Comparison of ENCODE assay signal across 30 cellular contexts in genomic region chr4:16846520-16847117, GRCh38. TPM values are rescaled to one million over a fixed set of nuclear protein-coding genes. Genes with fewer than 3 reads are reported as not detected.
"Had no signal": no experiment of that assay in that cellular context is flagged by ENCODE, and none has a peak within 500 bp of the region (broad histone marks: within the 10 kb centered on the region; RNA-seq: fewer than 3 reads in every experiment).

No MANE protein-coding gene starts in this region.

- H3K4me3 ChIP-seq: coronary artery, dorsolateral prefrontal cortex, gastrocnemius medialis, lower lobe of right lung, mucosa of descending colon, ovary, right lobe of liver, testis, transverse colon had no signal

- H3K36me3 ChIP-seq: brain microvascular endothelial cell, gastrocnemius medialis, lower lobe of right lung, ovary, right lobe of liver, transverse colon had no signal

- H3K36me3 Mint-ChIP-seq: activated CD4-positive, alpha-beta memory T cell treated with anti-CD3 and anti-CD28 coated beads for 36 hours; natural killer cell treated with Interleukin-12 subunit alpha and Interleukin-12 subunit beta and Interleukin-15 and Interleukin-18, amount 100 ng/mL, for 72 hours had no signal

- FAIRE-seq: TTC549 had no signal

- H3K4me3 Mint-ChIP-seq: activated CD4-positive, alpha-beta memory T cell treated with anti-CD3 and anti-CD28 coated beads for 36 hours; activated CD4-positive, alpha-beta T cell treated with anti-CD3 and anti-CD28 coated beads, Interleukin-2, amount 10 ng/mL, durations not matched to agents 24 days and 14 days; activated T-cell treated with anti-CD3 and anti-CD28 coated beads, Interleukin-2, amount 50 U/mL, for 24 hours; natural killer cell treated with Interleukin-12 subunit alpha and Interleukin-12 subunit beta and Interleukin-15 and Interleukin-18, amount 100 ng/mL, for 72 hours had no signal

- H3K9me3 ChIP-seq: gastrocnemius medialis, lower lobe of right lung, mucosa of descending colon, ovary, right lobe of liver, testis, transverse colon had no signal

- H3K27me3 Mint-ChIP-seq: activated CD4-positive, alpha-beta memory T cell treated with anti-CD3 and anti-CD28 coated beads for 36 hours; natural killer cell treated with Interleukin-12 subunit alpha and Interleukin-12 subunit beta and Interleukin-15 and Interleukin-18, amount 100 ng/mL, for 72 hours; progenitor cell of endocrine pancreas had no signal

- H3K27me3 ChIP-seq: brain microvascular endothelial cell, dorsolateral prefrontal cortex, gastrocnemius medialis, ovary, right lobe of liver, testis, transverse colon had no signal

- H3K27ac Mint-ChIP-seq: activated CD4-positive, alpha-beta memory T cell treated with anti-CD3 and anti-CD28 coated beads for 36 hours; activated CD4-positive, alpha-beta T cell treated with anti-CD3 and anti-CD28 coated beads, Interleukin-2, amount 10 ng/mL, durations not matched to agents 24 days and 14 days; activated T-cell treated with anti-CD3 and anti-CD28 coated beads, Interleukin-2, amount 50 U/mL, for 24 hours; natural killer cell treated with Interleukin-12 subunit alpha and Interleukin-12 subunit beta and Interleukin-15 and Interleukin-18, amount 100 ng/mL, for 72 hours; progenitor cell of endocrine pancreas had no signal

- H3K27ac ChIP-seq: brain microvascular endothelial cell, coronary artery, gastrocnemius medialis, lower lobe of right lung, ovary, right lobe of liver, testis, transverse colon, VCaP had no signal

- DNase-seq: activated CD4-positive, alpha-beta memory T cell treated with anti-CD3 and anti-CD28 coated beads for 36 hours; activated CD4-positive, alpha-beta T cell treated with anti-CD3 and anti-CD28 coated beads, Interleukin-2, amount 10 ng/mL, durations not matched to agents 24 days and 14 days; activated CD4-positive, CD25-positive, alpha-beta regulatory T cell treated with anti-CD3 and anti-CD28 coated beads, Interleukin-2, amount 50 U/mL, for 72 hours; activated CD8-positive, alpha-beta memory T cell treated with anti-CD3 and anti-CD28 coated beads, Interleukin-2, amount 50 U/mL, for 48 hours; activated gamma-delta T cell treated with Interleukin-2 at 50 U/mL for 16 hours; activated naive CD4-positive, alpha-beta T cell treated with anti-CD3 and anti-CD28 coated beads, Interleukin-2, amount 50 U/mL, for 16 hours; activated T-cell treated with anti-CD3 and anti-CD28 coated beads, Interleukin-2, amount 50 U/mL, for 24 hours; amniotic stem cell; brain microvascular endothelial cell; dorsolateral prefrontal cortex; effector memory CD4-positive, alpha-beta T cell; erythroblast; gastrocnemius medialis; glutamatergic neuron; lower lobe of right lung; mucosa of descending colon; ovary; right lobe of liver; stimulated activated CD4-positive, alpha-beta T cell treated with anti-CD3 and anti-CD28 coated beads, Interleukin-2, amount 100 ng/mL, for 48 hours; stimulated activated naive CD4-positive, alpha-beta T cell treated with Interleukin-2 at 50 U/mL for 16 hours; testis; transverse colon had no signal

- H3K4me1 ChIP-seq: lower lobe of right lung had no signal

- H3K9me3 Mint-ChIP-seq: activated CD4-positive, alpha-beta memory T cell treated with anti-CD3 and anti-CD28 coated beads for 36 hours; activated CD4-positive, alpha-beta T cell treated with anti-CD3 and anti-CD28 coated beads, Interleukin-2, amount 10 ng/mL, durations not matched to agents 24 days and 14 days; activated T-cell treated with anti-CD3 and anti-CD28 coated beads, Interleukin-2, amount 50 U/mL, for 24 hours; natural killer cell treated with Interleukin-12 subunit alpha and Interleukin-12 subunit beta and Interleukin-15 and Interleukin-18, amount 100 ng/mL, for 72 hours had no signal

- ATAC-seq: gastrocnemius medialis; left lobe of liver; lower lobe of right lung; mucosa of descending colon; natural killer cell treated with Interleukin-12 subunit alpha and Interleukin-12 subunit beta and Interleukin-15 and Interleukin-18, amount 100 ng/mL, for 72 hours; right lobe of liver had no signal

- H3K4me1 Mint-ChIP-seq: activated CD4-positive, alpha-beta T cell treated with anti-CD3 and anti-CD28 coated beads, Interleukin-2, amount 10 ng/mL, durations not matched to agents 24 days and 14 days had no signal

RNA-seq across cellular contexts. Expression of gene LDB2, which starts 51.8 kb away (rescaled TPM):
- total RNA-seq: activated CD4-positive, alpha-beta memory T cell treated with anti-CD3 and anti-CD28 coated beads for 36 hours; activated CD4-positive, alpha-beta T cell treated with anti-CD3 and anti-CD28 coated beads, Interleukin-2, amount 10 ng/mL, durations not matched to agents 24 days and 14 days; activated CD8-positive, alpha-beta memory T cell treated with anti-CD3 and anti-CD28 coated beads for 36 hours; myocyte; progenitor cell of endocrine pancreas had no signal
